ENCODE assay signal across 18 cellular contexts in the genomic region with DNA sequence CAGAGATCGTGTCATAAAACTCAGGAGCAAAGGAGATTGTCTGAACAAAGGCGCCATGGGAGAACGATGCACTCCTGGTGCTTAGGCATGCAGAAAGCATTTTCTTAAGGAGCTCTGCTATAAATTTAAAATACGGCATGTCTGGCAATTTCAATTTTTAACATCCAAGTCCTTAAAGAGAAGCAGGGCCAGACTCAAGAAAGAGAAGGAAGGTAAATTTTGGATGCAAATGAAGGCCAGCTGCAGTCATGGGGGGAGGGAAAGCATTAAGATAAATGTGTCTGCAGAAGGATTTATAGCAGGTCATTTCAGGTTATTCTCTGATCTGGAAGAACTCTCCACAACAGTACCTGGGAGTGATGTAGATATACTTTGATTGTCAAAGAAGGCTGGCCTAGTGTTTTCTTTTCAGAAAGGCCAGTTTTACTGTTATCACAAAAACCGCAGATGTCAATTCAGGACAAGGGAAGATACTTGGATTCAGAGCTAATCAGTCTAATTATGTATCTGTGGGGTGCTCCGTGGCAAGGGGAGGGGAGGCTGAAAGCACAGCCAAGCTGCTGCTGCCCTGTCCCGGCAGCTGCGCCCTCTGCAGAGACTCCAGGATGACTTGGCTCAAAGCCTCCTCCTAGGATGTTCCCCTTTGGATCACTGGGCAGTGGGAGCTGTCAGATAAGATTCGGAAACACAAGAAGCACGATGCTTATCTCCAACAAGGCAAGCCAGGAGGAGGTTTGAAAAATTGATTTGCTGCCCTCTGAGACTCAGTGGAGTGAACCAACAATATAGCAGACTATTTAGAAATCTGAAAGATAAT.
"Had no signal": no experiment of that assay in that cellular context is flagged by ENCODE, and none has a peak within 500 bp of the region (broad histone marks: within the 10 kb centered on the region; RNA-seq: fewer than 3 reads in every experiment).

No MANE protein-coding gene starts in this region.

- H3K4me2 ChIP-seq: hepatocyte had no signal

- H3K27me3 ChIP-seq: brain microvascular endothelial cell, hepatocyte, ovary, tibial nerve had no signal

- H3K27ac Mint-ChIP-seq: activated CD8-positive, alpha-beta memory T cell treated with anti-CD3 and anti-CD28 coated beads, Interleukin-2, amount 10 ng/mL, durations not matched to agents 7 days and 5 days; activated naive CD4-positive, alpha-beta T cell treated with anti-CD3 and anti-CD28 coated beads, Interleukin-2, amount 50 U/mL, for 72 hours; T-helper 2 cell treated with Interferon-gamma antibody and Interleukin-4, amounts not matched to agents 5 μg/mL and 100 μg/mL, for 36 hours had no signal

- H3K4me1 ChIP-seq: lower lobe of right lung, tibial nerve had no signal

- DNase-seq: activated CD4-positive, alpha-beta T cell treated with anti-CD3 and anti-CD28 coated beads, Interleukin-2, amount 50 U/mL, for 4 hours; activated CD4-positive, CD25-positive, alpha-beta regulatory T cell treated with anti-CD3 and anti-CD28 coated beads, Interleukin-2, amount 50 U/mL, for 72 hours; activated CD8-positive, alpha-beta memory T cell treated with anti-CD3 and anti-CD28 coated beads, Interleukin-2, amount 10 ng/mL, durations not matched to agents 7 days and 5 days; activated effector memory CD4-positive, alpha-beta T cell treated with anti-CD3 and anti-CD28 coated beads, Interleukin-2, amount 50 U/mL, for 16 hours; activated T-cell treated with anti-CD3 and anti-CD28 coated beads, Interleukin-2, amount 50 U/mL, for 4 hours; brain microvascular endothelial cell; cerebellar nuclear complex; dermis blood vessel endothelial cell; erythroblast; kidney glomerular epithelial cell; lower lobe of right lung; naive thymus-derived CD8-positive, alpha-beta T cell; ovary had no signal

- H3K79me2 ChIP-seq: hepatocyte had no signal

- H3K36me3 Mint-ChIP-seq: activated CD8-positive, alpha-beta memory T cell treated with anti-CD3 and anti-CD28 coated beads, Interleukin-2, amount 10 ng/mL, durations not matched to agents 7 days and 5 days; naive thymus-derived CD8-positive, alpha-beta T cell had no signal

- ATAC-seq: activated CD8-positive, alpha-beta memory T cell treated with anti-CD3 and anti-CD28 coated beads, Interleukin-2, amount 10 ng/mL, durations not matched to agents 7 days and 5 days; activated naive CD4-positive, alpha-beta T cell treated with anti-CD3 and anti-CD28 coated beads, Interleukin-2, amount 50 U/mL, for 72 hours; activated T-cell treated with anti-CD3 and anti-CD28 coated beads, Interleukin-2, amount 50 U/mL, for 4 hours; lower lobe of right lung; naive thymus-derived CD8-positive, alpha-beta T cell had no signal

- H3K27ac ChIP-seq: brain microvascular endothelial cell, hepatocyte, lower lobe of right lung, ovary, skin epidermis, tibial nerve had no signal

- H3K4me1 Mint-ChIP-seq: activated CD8-positive, alpha-beta memory T cell treated with anti-CD3 and anti-CD28 coated beads, Interleukin-2, amount 10 ng/mL, durations not matched to agents 7 days and 5 days; naive thymus-derived CD8-positive, alpha-beta T cell had no signal

- H3K27me3 Mint-ChIP-seq: activated CD8-positive, alpha-beta memory T cell treated with anti-CD3 and anti-CD28 coated beads, Interleukin-2, amount 10 ng/mL, durations not matched to agents 7 days and 5 days; naive thymus-derived CD8-positive, alpha-beta T cell had no signal

- H3K36me3 ChIP-seq: brain microvascular endothelial cell, lower lobe of right lung, ovary, tibial nerve had no signal

- H3K9me3 ChIP-seq: lower lobe of right lung, ovary, tibial nerve had no signal

- H3K4me3 ChIP-seq: hepatocyte, lower lobe of right lung, ovary, skin epidermis, tibial nerve had no signal

- H3K4me3 Mint-ChIP-seq: activated CD8-positive, alpha-beta memory T cell treated with anti-CD3 and anti-CD28 coated beads, Interleukin-2, amount 10 ng/mL, durations not matched to agents 7 days and 5 days; activated T-cell treated with anti-CD3 and anti-CD28 coated beads, Interleukin-2, amount 50 U/mL, for 4 hours; naive thymus-derived CD8-positive, alpha-beta T cell; T-helper 2 cell treated with Interferon-gamma antibody and Interleukin-4, amounts not matched to agents 5 μg/mL and 100 μg/mL, for 36 hours had no signal

- H2AFZ ChIP-seq: hepatocyte had no signal
